Comparison of ENCODE assay signal across 20 cellular contexts in genomic region chr15:61266916-61267315, GRCh38.
"Had no signal": no experiment of that assay in that cellular context is flagged by ENCODE, and none has a peak within 500 bp of the region (broad histone marks: within the 10 kb centered on the region; RNA-seq: fewer than 3 reads in every experiment).

No MANE protein-coding gene starts in this region.

- DNase-seq: occipital lobe; ovary; posterior cingulate gyrus; psoas muscle; right cardiac atrium; right lobe of liver; sigmoid colon; small intestine; stimulated activated CD4-positive, alpha-beta T cell treated with anti-CD3 and anti-CD28 coated beads, Interleukin-15, amount 100 ng/mL, for 24 hours; stimulated activated CD4-positive, alpha-beta T cell treated with anti-CD3 and anti-CD28 coated beads, Interleukin-2, amount 100 ng/mL, for 24 hours; stimulated activated CD4-positive, alpha-beta T cell treated with anti-CD3 and anti-CD28 coated beads, Interleukin-2, amount 100 ng/mL, for 48 hours; stimulated activated CD4-positive, alpha-beta T cell treated with anti-CD3 and anti-CD28 coated beads, Interleukin-4, amount 100 ng/mL, for 24 hours; stimulated activated naive B cell treated with anti-CD40 and anti-IgM and Interleukin-4, amounts not matched to agents 10 μg/mL and 1 μg/mL and 100 μg/mL, for 72 hours; stimulated activated naive CD4-positive, alpha-beta T cell treated with Interleukin-2 at 50 U/mL for 16 hours; stomach; thyroid gland; trophoblast cell; upper lobe of left lung had no signal

- ATAC-seq: psoas muscle; right cardiac atrium; right lobe of liver; stimulated activated effector memory CD8-positive, alpha-beta T cell treated with anti-CD3 and anti-CD28 coated beads, Interleukin-12 subunit alpha, Interleukin-12 subunit beta, amount 100 ng/mL, for 72 hours; stimulated activated naive B cell treated with anti-CD40 and anti-IgM and Interleukin-4, amounts not matched to agents 10 μg/mL and 1 μg/mL and 100 μg/mL, for 72 hours had no signal

- FAIRE-seq: urothelium cell line had no signal
